14 cellular contexts compared by ENCODE assay signal in the genomic region with DNA sequence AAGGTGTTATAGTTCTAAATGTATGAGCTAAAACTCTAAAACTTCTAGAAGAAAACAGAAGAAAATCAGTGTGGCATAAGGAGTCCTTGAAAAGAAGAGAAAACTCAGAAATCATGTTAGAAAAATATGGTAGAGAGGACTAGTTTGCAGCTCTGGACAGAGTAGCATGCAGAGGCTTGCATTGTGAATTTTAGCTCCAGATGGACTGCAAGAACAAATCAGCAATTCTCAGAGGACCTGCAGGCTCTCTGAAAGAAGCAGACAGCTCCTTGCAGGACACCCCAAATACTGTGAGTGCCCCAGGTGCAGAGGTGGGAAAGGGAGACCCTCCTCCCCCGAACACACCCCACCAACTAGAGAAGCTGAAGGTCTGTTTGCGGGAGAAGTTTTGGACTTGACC.
"Had no signal": no experiment of that assay in that cellular context is flagged by ENCODE, and none has a peak within 500 bp of the region (broad histone marks: within the 10 kb centered on the region; RNA-seq: fewer than 3 reads in every experiment).

No MANE protein-coding gene starts in this region.

- H3K4me1 ChIP-seq: psoas muscle had no signal

- H3K9me3 Mint-ChIP-seq: activated B cell treated with CpG ODN at 0.5 μM for 24 hours; activated CD4-positive, alpha-beta memory T cell treated with anti-CD3 and anti-CD28 coated beads for 36 hours; activated naive CD8-positive, alpha-beta T cell treated with anti-CD3 and anti-CD28 coated beads for 36 hours had no signal

- H3K27me3 ChIP-seq: ovary, tibial nerve had no signal

- H3K4me3 Mint-ChIP-seq: activated B cell treated with CpG ODN at 0.5 μM for 24 hours; activated CD4-positive, alpha-beta memory T cell treated with anti-CD3 and anti-CD28 coated beads for 36 hours; activated naive CD8-positive, alpha-beta T cell treated with anti-CD3 and anti-CD28 coated beads for 36 hours; stimulated activated naive CD8-positive, alpha-beta T cell treated with anti-CD3 and anti-CD28 coated beads, Interleukin-15, amount 100 ng/mL, for 72 hours had no signal

- H3K4me3 ChIP-seq: ovary, psoas muscle, tibial nerve had no signal

- H3K27ac ChIP-seq: ovary, psoas muscle had no signal

- H3K27ac Mint-ChIP-seq: activated B cell treated with CpG ODN at 0.5 μM for 24 hours; activated CD4-positive, alpha-beta memory T cell treated with anti-CD3 and anti-CD28 coated beads for 36 hours; activated naive CD8-positive, alpha-beta T cell treated with anti-CD3 and anti-CD28 coated beads for 36 hours; stimulated activated naive CD8-positive, alpha-beta T cell treated with anti-CD3 and anti-CD28 coated beads, Interleukin-15, amount 100 ng/mL, for 72 hours had no signal

- H3K27me3 Mint-ChIP-seq: activated B cell treated with CpG ODN at 0.5 μM for 24 hours; activated CD4-positive, alpha-beta memory T cell treated with anti-CD3 and anti-CD28 coated beads for 36 hours; activated naive CD8-positive, alpha-beta T cell treated with anti-CD3 and anti-CD28 coated beads for 36 hours; stimulated activated naive CD8-positive, alpha-beta T cell treated with anti-CD3 and anti-CD28 coated beads, Interleukin-15, amount 100 ng/mL, for 72 hours had no signal

- H3K4me1 Mint-ChIP-seq: activated B cell treated with CpG ODN at 0.5 μM for 24 hours; activated naive CD8-positive, alpha-beta T cell treated with anti-CD3 and anti-CD28 coated beads for 36 hours; stimulated activated naive CD8-positive, alpha-beta T cell treated with anti-CD3 and anti-CD28 coated beads, Interleukin-15, amount 100 ng/mL, for 72 hours had no signal

- DNase-seq: activated B cell treated with CpG ODN at 0.5 μM for 24 hours; activated CD4-positive, alpha-beta memory T cell treated with anti-CD3 and anti-CD28 coated beads for 36 hours; activated CD4-positive, alpha-beta T cell treated with anti-CD3 and anti-CD28 coated beads for 48 hours; activated naive CD4-positive, alpha-beta T cell treated with Interleukin-2 at 50 U/mL for 16 hours; activated naive CD8-positive, alpha-beta T cell treated with anti-CD3 and anti-CD28 coated beads for 36 hours; activated T-cell treated with anti-CD3 and anti-CD28 coated beads, Interleukin-2, amount 50 U/mL, for 48 hours; cortex of kidney; left colon; psoas muscle; stimulated activated CD4-positive, alpha-beta T cell treated with anti-CD3 and anti-CD28 coated beads, Interleukin-1b, Interleukin-23, amount 100 ng/mL, for 48 hours; stimulated activated naive CD8-positive, alpha-beta T cell treated with anti-CD3 and anti-CD28 coated beads, Interleukin-15, amount 100 ng/mL, for 72 hours; T-helper 9 cell had no signal

- H3K9me3 ChIP-seq: ovary, psoas muscle, tibial nerve had no signal

- ATAC-seq: left colon; psoas muscle; stimulated activated naive CD8-positive, alpha-beta T cell treated with anti-CD3 and anti-CD28 coated beads, Interleukin-15, amount 100 ng/mL, for 72 hours had no signal

- H3K36me3 ChIP-seq: ovary, tibial nerve had no signal

- H3K36me3 Mint-ChIP-seq: activated CD4-positive, alpha-beta memory T cell treated with anti-CD3 and anti-CD28 coated beads for 36 hours; activated naive CD8-positive, alpha-beta T cell treated with anti-CD3 and anti-CD28 coated beads for 36 hours had no signal
